Comparison of ENCODE assay signal across 17 cellular contexts in genomic region chr15:76976572-76977270, GRCh38. TPM values are rescaled to one million over a fixed set of nuclear protein-coding genes. Genes with fewer than 3 reads are reported as not detected.
A peak's percentile ranks its signal among the peaks of the same experiment; 100 is the strongest.
DNase-seq lines count a peak whose midpoint lies in the region; ATAC-seq and TF ChIP-seq lines count a peak whose summit lies in the region.
"Had no signal": no experiment of that assay in that cellular context is flagged by ENCODE, and none has a peak within 500 bp of the region (broad histone marks: within the 10 kb centered on the region; RNA-seq: fewer than 3 reads in every experiment).

No MANE protein-coding gene starts in this region.

- H3K27me3 ChIP-seq in CD4-positive, alpha-beta T cell (ENCODE audit: control insufficient read depth, insufficient read depth, low read length), result no peaks in the 10 kb centered on the region
- H3K27me3 ChIP-seq: BE2C, brain microvascular endothelial cell had no signal

- H3K4me3 Mint-ChIP-seq in central memory CD8-positive, alpha-beta T cell, result no peak overlapping the region
- H3K4me3 Mint-ChIP-seq in CD4-positive, alpha-beta T cell, result no peak overlapping the region
- H3K4me3 Mint-ChIP-seq: mesothelial cell of epicardium had no signal

- H3K4me1 Mint-ChIP-seq in central memory CD8-positive, alpha-beta T cell, result peaks cover 28% of the 10 kb centered on the region
- no peaks in the 10 kb centered on the region for H3K4me1 Mint-ChIP-seq in CD4-positive, alpha-beta T cell (ENCODE audit: low read depth)

- no peak for TF ChIP-seq CTCF in CD4-positive, alpha-beta T cell (IDR thresholded peaks at IDR 0.05)

- H3K9me3 ChIP-seq in CD4-positive, alpha-beta T cell (ENCODE audit: control insufficient read depth, low read length), result no peaks in the 10 kb centered on the region
- H3K9me3 ChIP-seq: BE2C had no signal

- CTCF ChIA-PET in CD4-positive, alpha-beta T cell (lab: Charles Lee), result interaction anchor here (0.7 to 1.4 kb wide), 2 partner anchors 55 to 520 kb away, joined by 3 to 6 read pairs; no protein-coding TSS in a partner anchor

- peak; percentile 47 for DNase-seq in stimulated activated CD4-positive, alpha-beta T cell treated with anti-CD3 and anti-CD28 coated beads, Interleukin-1b, Interleukin-23, amount 100 ng/mL, for 48 hours
- no peak for DNase-seq in stimulated activated CD4-positive, alpha-beta T cell treated with anti-CD3 and anti-CD28 coated beads, Interleukin-4, amount 100 ng/mL, for 4 hours
- peak; percentile 49 for DNase-seq in NOMO-1 treated with dmso at 0.1 percent for 144 hours (lab: John Stamatoyannopoulos, UW; ENCODE audit: unreplicated experiment)
- DNase-seq in central memory CD8-positive, alpha-beta T cell (ENCODE audit: low spot score in 2 of 2), result no peak
- DNase-seq in CD4-positive, alpha-beta T cell, result no peak
- DNase-seq in GOT3 (lab: John Stamatoyannopoulos, UW), result no peak
- DNase-seq: BE2C, brain microvascular endothelial cell, DMS53, H7, kidney glomerular epithelial cell, NCI-H1105 treated with DMSO at 0.1 percent for 48 hours, occipital lobe had no signal

- H3K9me3 Mint-ChIP-seq in central memory CD8-positive, alpha-beta T cell, result no peaks in the 10 kb centered on the region
- no peaks in the 10 kb centered on the region for H3K9me3 Mint-ChIP-seq in CD4-positive, alpha-beta T cell

- H3K27ac ChIP-seq in CD4-positive, alpha-beta T cell (ENCODE audit: low read depth, low read length), result no peak overlapping the region
- H3K27ac ChIP-seq: brain microvascular endothelial cell had no signal

- H3K36me3 Mint-ChIP-seq in central memory CD8-positive, alpha-beta T cell (ENCODE audit: insufficient read depth), result no peaks in the 10 kb centered on the region
- no peaks in the 10 kb centered on the region for H3K36me3 Mint-ChIP-seq in CD4-positive, alpha-beta T cell (ENCODE audit: low read depth)
- H3K36me3 Mint-ChIP-seq: mesothelial cell of epicardium had no signal

- no peaks in the 10 kb centered on the region for H3K27me3 Mint-ChIP-seq in central memory CD8-positive, alpha-beta T cell
- no peaks in the 10 kb centered on the region for H3K27me3 Mint-ChIP-seq in CD4-positive, alpha-beta T cell

- H3K27ac Mint-ChIP-seq in central memory CD8-positive, alpha-beta T cell (ENCODE audit: low read depth), result peak overlapping the region; percentile 47
- H3K27ac Mint-ChIP-seq in CD4-positive, alpha-beta T cell, result no peak overlapping the region
- H3K27ac Mint-ChIP-seq: mesothelial cell of epicardium had no signal

- intact Hi-C loops in CD4-positive, alpha-beta T cell (cut with DNase I, micrococcal nuclease), result loop anchor here in 1 of 2 experiments (10.0 kb wide), 1 partner anchor 138 kb away; no protein-coding TSS in a partner anchor

- ATAC-seq in central memory CD8-positive, alpha-beta T cell (replicated peaks; ENCODE audit: extremely low read depth, poor library complexity, severe bottlenecking), result no peak
- ATAC-seq in esophagus mucosa (no peak), HG02970 (IDR thresholded peaks at IDR 0.05; ENCODE audit: low FRiP score, unreplicated experiment) (no peak)
- no peak for ATAC-seq in CD4-positive, alpha-beta T cell (ENCODE audit: poor library complexity)

- POLR2A ChIA-PET in CD4-positive, alpha-beta T cell (lab: Charles Lee), result interaction anchor here (2.7 kb wide), 1 partner anchor 18 kb away, joined by 5 read pairs; the partner anchor contains the start of gene PSTPIP1

RNA-seq across cellular contexts. Expression of gene PSTPIP1, which starts 18.2 kb away (rescaled TPM):
- total RNA-seq in esophagus mucosa, result 1.3 TPM
- total RNA-seq in CD4-positive, alpha-beta T cell, result 10 to 100 TPM; 79.4 to 82.7 TPM
- total RNA-seq: mesothelial cell of epicardium, SK-MEL-5 had no signal

RNA-seq across cellular contexts. Expression of gene RCN2, which starts 45.2 kb away (rescaled TPM):
- 25.0 TPM for total RNA-seq in esophagus mucosa
- 10 to 100 TPM; 18.1 to 19.1 TPM for total RNA-seq in CD4-positive, alpha-beta T cell

Comparison
In these comparisons a context has a peak if more than half of its experiments do, and no peak if none do; other contexts are left out.
1. DNase-seq: peak in stimulated activated CD4-positive, alpha-beta T cell treated with anti-CD3 and anti-CD28 coated beads, Interleukin-1b, Interleukin-23, amount 100 ng/mL, for 48 hours (single experiment) and NOMO-1 treated with dmso at 0.1 percent for 144 hours (single experiment); none in stimulated activated CD4-positive, alpha-beta T cell treated with anti-CD3 and anti-CD28 coated beads, Interleukin-4, amount 100 ng/mL, for 4 hours (0 of 2), central memory CD8-positive, alpha-beta T cell (0 of 2), CD4-positive, alpha-beta T cell (0 of 10) and GOT3 (single experiment).
2. RNA of gene PSTPIP1, which starts 18.2 kb away (total RNA-seq): 79.4 to 82.7 TPM in CD4-positive, alpha-beta T cell; 1.3 TPM in esophagus mucosa (single experiment); every median in the first group is over 10 times any median in the second.